ENCODE assay signal across 9 cellular contexts in the genomic region with DNA sequence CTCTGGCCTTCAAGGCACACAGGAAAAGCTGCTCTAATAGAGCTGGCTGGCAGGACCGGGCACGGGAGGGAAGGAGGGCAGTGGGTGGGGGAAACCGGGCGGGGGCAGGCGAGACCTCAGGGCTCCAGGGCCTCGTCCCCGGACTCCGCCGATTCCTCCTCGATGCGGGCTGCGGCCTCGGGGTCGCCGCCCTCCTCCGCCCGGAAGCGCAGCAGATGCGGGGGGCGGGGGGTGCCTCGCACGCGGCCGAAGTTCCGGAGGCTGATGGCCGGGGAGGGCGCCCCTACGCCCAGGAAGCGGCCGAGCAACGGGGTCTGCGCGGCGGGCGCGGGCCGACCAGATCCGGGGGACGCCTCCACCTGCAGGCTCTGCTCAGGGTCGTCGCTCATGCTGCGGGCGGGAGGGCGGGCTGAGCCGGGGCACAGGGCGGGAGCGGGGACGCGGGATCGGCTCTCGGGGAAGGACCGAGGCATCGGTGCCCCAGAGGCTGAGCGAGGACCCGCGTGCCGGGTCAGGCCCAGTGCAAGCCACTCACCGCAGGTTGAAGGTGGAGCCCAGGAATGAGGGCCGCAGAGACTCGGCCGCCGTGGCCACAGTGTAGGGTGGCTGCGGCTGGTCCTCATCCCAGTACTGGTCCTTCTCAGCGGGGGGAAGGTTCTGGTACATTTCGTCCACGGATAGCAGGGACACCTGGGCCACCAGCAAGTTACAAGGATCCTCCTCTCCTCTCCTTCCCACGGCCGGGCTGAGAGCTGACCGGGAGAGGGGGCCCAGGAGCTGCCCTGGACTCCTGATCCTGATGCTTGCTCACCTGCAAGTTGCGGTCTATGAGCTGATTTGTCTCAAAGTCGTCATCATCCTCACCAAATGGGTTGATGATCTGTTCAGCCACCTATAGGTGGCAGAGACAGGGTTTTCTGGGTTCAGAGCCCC. TPM values are rescaled to one million over a fixed set of nuclear protein-coding genes. Genes with fewer than 3 reads are reported as not detected.
DNase-seq lines count a peak whose midpoint lies in the region; ATAC-seq and TF ChIP-seq lines count a peak whose summit lies in the region.
"Had no signal": no experiment of that assay in that cellular context is flagged by ENCODE, and none has a peak within 500 bp of the region (broad histone marks: within the 10 kb centered on the region; RNA-seq: fewer than 3 reads in every experiment).

No MANE protein-coding gene starts in this region.

- peak overlapping the region; percentile 56 to 88 (median 84) for H3K27ac Mint-ChIP-seq in CD4-positive, CD25-positive, alpha-beta regulatory T cell

- WGBS in body of pancreas, 2 donors: 18 to 37% methylated on average over 3 to 34 of the region's 71 CpGs
- 14 to 24% methylated on average over 11 to 19 of the region's 71 CpGs for WGBS in thyroid gland, 2 donors

- H3K9ac ChIP-seq in HUES48 (ENCODE audit: low read depth, low read length): peak overlapping the region; percentile 19; the same call in 1 of the 2 replicates

- peak in 2 of 3 donors; percentile 35 to 59 for DNase-seq in CD4-positive, CD25-positive, alpha-beta regulatory T cell
- DNase-seq in body of pancreas: peak in 1 of 4 donors; percentile 44
- peak in 1 of 2 donors; percentile 81 for DNase-seq in left lung
- peak; percentile 33 to 38 for DNase-seq in thyroid gland
- no peak for DNase-seq in mesenteric fat pad (ENCODE audit: low spot score)

- intact Hi-C loops in body of pancreas (cut with DNase I) (no loop called here), left lung (cut with DNase I) (loop anchor here in 1 of 2 donors (10.0 kb wide), 1 partner anchor 70 kb away; no protein-coding TSS in a partner anchor), thyroid gland (cut with DNase I) (loop anchor here (5.0 to 10.0 kb wide), 2 partner anchors 53 to 60 kb away; no protein-coding TSS in a partner anchor)

- H3K27me3 Mint-ChIP-seq in CD4-positive, CD25-positive, alpha-beta regulatory T cell: no peaks in the 10 kb centered on the region

- peak overlapping the region; percentile 84 to 88 (median 85) for H3K4me3 Mint-ChIP-seq in CD4-positive, CD25-positive, alpha-beta regulatory T cell

- H3K36me3 Mint-ChIP-seq in CD4-positive, CD25-positive, alpha-beta regulatory T cell: peaks cover 19% of the 10 kb centered on the region

- H3K4me3 ChIP-seq in CD4-positive, CD25-positive, alpha-beta regulatory T cell (ENCODE audit: low read depth, low read length): peak overlapping the region; percentile 57
- peak overlapping the region; percentile 50 for H3K4me3 ChIP-seq in HUES48 (ENCODE audit: low read depth, low read length)
- H3K4me3 ChIP-seq in body of pancreas: peak overlapping the region in 1 of 2 donors; percentile 8
- H3K4me3 ChIP-seq in left lung: peak overlapping the region; percentile 35 to 38
- H3K4me3 ChIP-seq in thyroid gland (replicated peaks in 1 of 3): peak overlapping the region in 2 of 3 donors; percentile 20 to 42

- TF ChIP-seq CTCF in body of pancreas (IDR thresholded peaks at IDR 0.05) (no peak), left lung (IDR thresholded peaks at IDR 0.05) (no peak), thyroid gland (IDR thresholded peaks at IDR 0.05) (no peak)

- no peaks in the 10 kb centered on the region for H3K9me3 ChIP-seq in CD4-positive, CD25-positive, alpha-beta regulatory T cell (ENCODE audit: control insufficient read depth in 2 of 2, low read length in 2 of 2)
- H3K9me3 ChIP-seq in HUES48 (ENCODE audit: control insufficient read depth, insufficient read depth, low read length) (no peaks in the 10 kb centered on the region), body of pancreas (no peaks in the 10 kb centered on the region), left lung (no peaks in the 10 kb centered on the region), thyroid gland (no peaks in the 10 kb centered on the region)

- no peaks in the 10 kb centered on the region for H3K27me3 ChIP-seq in CD4-positive, CD25-positive, alpha-beta regulatory T cell (ENCODE audit: control insufficient read depth, insufficient read depth, low read length)
- H3K27me3 ChIP-seq in HUES48 (ENCODE audit: control insufficient read depth, insufficient read depth, low read length): peaks cover 9% of the 10 kb centered on the region
- H3K27me3 ChIP-seq in body of pancreas: no peaks in the 10 kb centered on the region
- peaks cover 0 to 9% of the 10 kb centered on the region in 2 donors for H3K27me3 ChIP-seq in left lung
- no peaks in the 10 kb centered on the region for H3K27me3 ChIP-seq in thyroid gland

- no peaks in the 10 kb centered on the region for H3K9me3 Mint-ChIP-seq in CD4-positive, CD25-positive, alpha-beta regulatory T cell

- ATAC-seq in CD4-positive, CD25-positive, alpha-beta regulatory T cell (ENCODE audit: low read depth in 2 of 2): peak; percentile 7 to 32
- ATAC-seq in body of pancreas: peak; percentile 12
- ATAC-seq in left lung: peak; percentile 37
- ATAC-seq in HG02798 (IDR thresholded peaks at IDR 0.05; ENCODE audit: poor library complexity, unreplicated experiment): no peak
- ATAC-seq in GM19035 (IDR thresholded peaks at IDR 0.05; ENCODE audit: unreplicated experiment): no peak

- TF ChIP-seq POLR2A in body of pancreas (IDR thresholded peaks at IDR 0.05): no peak
- no peak for TF ChIP-seq POLR2A in thyroid gland (IDR thresholded peaks at IDR 0.05)

- H3K27ac ChIP-seq in CD4-positive, CD25-positive, alpha-beta regulatory T cell (ENCODE audit: insufficient read depth, low read length, poor library complexity, severe bottlenecking): peak overlapping the region; percentile 36
- H3K27ac ChIP-seq in HUES48 (ENCODE audit: low read depth, low read length) (no peak overlapping the region), body of pancreas (peak overlapping the region in 1 of 4 donors; percentile 35), left lung (peak overlapping the region in 1 of 2 donors; percentile 18), thyroid gland (no peak overlapping the region)
- H3K27ac ChIP-seq: epithelial cell of prostate had no signal

- H3K4me1 ChIP-seq in CD4-positive, CD25-positive, alpha-beta regulatory T cell (ENCODE audit: control insufficient read depth, insufficient read depth, low read length, poor library complexity, severe bottlenecking): peaks cover 34% of the 10 kb centered on the region
- H3K4me1 ChIP-seq in HUES48 (ENCODE audit: control insufficient read depth, insufficient read depth, low read length) (peaks cover 22% of the 10 kb centered on the region), body of pancreas (peaks cover 31% of the 10 kb centered on the region), left lung (peaks cover 16 to 37% of the 10 kb centered on the region in 2 donors), thyroid gland (peaks cover 18 to 31% of the 10 kb centered on the region in 2 donors)

- peaks cover 17% of the 10 kb centered on the region for H3K36me3 ChIP-seq in CD4-positive, CD25-positive, alpha-beta regulatory T cell (ENCODE audit: control insufficient read depth, insufficient read depth, low read length)
- peaks cover 12% of the 10 kb centered on the region for H3K36me3 ChIP-seq in HUES48 (ENCODE audit: control insufficient read depth, insufficient read depth, low read length)
- H3K36me3 ChIP-seq in body of pancreas (replicated peaks in 1 of 2; ENCODE audit: insufficient read depth in 1 of 2, low read depth in 2 of 2): peaks cover 0 to 5% of the 10 kb centered on the region in 2 donors
- H3K36me3 ChIP-seq in left lung: peaks cover 0 to 29% of the 10 kb centered on the region in 2 donors
- H3K36me3 ChIP-seq in thyroid gland: peaks cover 0 to 3% of the 10 kb centered on the region in 2 donors

- H3K4me1 Mint-ChIP-seq in CD4-positive, CD25-positive, alpha-beta regulatory T cell: peaks cover 4 to 36% (median 25%) of the 10 kb centered on the region in 4 donors

RNA-seq across cellular contexts. Expression of gene BEST4, which starts 3.6 kb away (rescaled TPM):
- total RNA-seq in CD4-positive, CD25-positive, alpha-beta regulatory T cell: 0.57 TPM
- polyA plus RNA-seq in CD4-positive, CD25-positive, alpha-beta regulatory T cell: under 1 TPM in 3 of 4 donors, not detected in 1; 0.20 to 0.88 (median 0.78) TPM
- total RNA-seq in body of pancreas (under 1 TPM in 1 of 2 donors, not detected in 1; 0.26 TPM), left lung (under 1 TPM; 0.23 to 0.52 TPM), thyroid gland (under 1 TPM in 2 of 4 donors, not detected in 2; 0.42 to 0.56 TPM), mesenteric fat pad (0.19 TPM)

RNA-seq across cellular contexts. Expression of gene RPS8, which starts 9.0 kb away (rescaled TPM):
- total RNA-seq in CD4-positive, CD25-positive, alpha-beta regulatory T cell: 1,739 TPM
- 1,000 to 10,000 TPM in 2 of 4 donors, 100 to 1,000 TPM in 2; 805 to 1,312 (median 1,070) TPM for polyA plus RNA-seq in CD4-positive, CD25-positive, alpha-beta regulatory T cell
- total RNA-seq in body of pancreas (1,000 to 10,000 TPM; 1,064 to 1,413 TPM), left lung (1,000 to 10,000 TPM; 1,533 to 1,553 TPM), thyroid gland (1,000 to 10,000 TPM; 1,167 to 2,709 (median 1,595) TPM), mesenteric fat pad (1,343 TPM)

RNA-seq across cellular contexts. Expression of gene PLK3, which starts 15.8 kb away (rescaled TPM):
- 539 TPM for total RNA-seq in CD4-positive, CD25-positive, alpha-beta regulatory T cell
- 10 to 100 TPM; 28.2 to 48.9 (median 43.8) TPM for polyA plus RNA-seq in CD4-positive, CD25-positive, alpha-beta regulatory T cell
- total RNA-seq in body of pancreas: 10 to 100 TPM; 20.8 to 29.7 TPM
- total RNA-seq in left lung: 10 to 100 TPM; 33.0 to 47.2 TPM
- total RNA-seq in thyroid gland: 10 to 100 TPM in 3 of 4 donors, 1 to 10 TPM in 1; 7.4 to 18.4 (median 13.6) TPM
- total RNA-seq in mesenteric fat pad: 78.0 TPM

RNA-seq across cellular contexts. Expression of gene DYNLT4, which starts 22.8 kb away (rescaled TPM):
- 3.6 TPM for total RNA-seq in CD4-positive, CD25-positive, alpha-beta regulatory T cell
- polyA plus RNA-seq in CD4-positive, CD25-positive, alpha-beta regulatory T cell: 1 to 10 TPM in 2 of 4 donors, under 1 TPM in 1, not detected in 1; 0.71 to 2.6 (median 2.1) TPM
- total RNA-seq in body of pancreas (1 to 10 TPM in 1 of 2 donors, not detected in 1; 2.9 TPM), left lung (1 to 10 TPM in 1 of 2 donors, not detected in 1; 1.6 TPM), thyroid gland (1 to 10 TPM in 1 of 4 donors, under 1 TPM in 1, not detected in 2; 0.67 to 1.0 TPM), mesenteric fat pad (not detected)

RNA-seq across cellular contexts. Expression of gene BTBD19, which starts 24.0 kb away (rescaled TPM):
- total RNA-seq in CD4-positive, CD25-positive, alpha-beta regulatory T cell: 45.4 TPM
- polyA plus RNA-seq in CD4-positive, CD25-positive, alpha-beta regulatory T cell: under 1 TPM in 2 of 4 donors, not detected in 2; 0.31 to 0.87 TPM
- total RNA-seq in body of pancreas (1 to 10 TPM; 5.7 to 9.9 TPM), left lung (10 to 100 TPM; 15.3 to 19.7 TPM), thyroid gland (10 to 100 TPM in 2 of 4 donors, 1 to 10 TPM in 2; 7.3 to 14.9 (median 9.2) TPM), mesenteric fat pad (26.1 TPM)

Comparison
In these comparisons a context has a peak if more than half of its experiments do, and no peak if none do; other contexts are left out.
1. ATAC-seq: peak in CD4-positive, CD25-positive, alpha-beta regulatory T cell (2 of 2), body of pancreas (single experiment) and left lung (single experiment); none in HG02798 (single experiment) and GM19035 (single experiment).